ENCODE assay signal across 30 cellular contexts in the genomic region with DNA sequence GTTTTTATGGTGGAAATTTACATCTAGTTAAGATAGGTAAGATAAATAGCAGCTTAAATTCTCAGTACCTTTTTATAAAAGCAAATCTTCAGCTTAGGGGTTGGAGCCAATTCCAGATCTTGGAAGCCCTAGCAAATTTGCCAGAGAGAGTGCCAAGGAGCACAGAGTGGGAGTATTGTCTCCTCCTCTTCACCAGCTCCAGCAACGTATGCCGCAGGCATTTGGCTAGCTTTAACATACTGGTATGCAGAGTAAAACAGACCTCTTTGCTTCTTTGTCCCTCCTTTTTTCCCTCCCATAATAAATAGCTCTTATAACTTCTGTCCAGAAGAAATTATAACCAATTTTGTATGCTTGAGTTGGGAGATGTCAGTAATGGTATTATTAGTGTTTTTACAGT.
DNase-seq lines count a peak whose midpoint lies in the region; ATAC-seq, FAIRE-seq and TF ChIP-seq lines count a peak whose summit lies in the region.
"Had no signal": no experiment of that assay in that cellular context is flagged by ENCODE, and none has a peak within 500 bp of the region (broad histone marks: within the 10 kb centered on the region; RNA-seq: fewer than 3 reads in every experiment).

No MANE protein-coding gene starts in this region.

- H3K27ac ChIP-seq in C4-2B (peak overlapping the region; percentile 30; the same call in 1 of the 2 replicates), breast epithelium (peak overlapping the region; percentile 60 to 66)
- H3K27ac ChIP-seq: thoracic aorta, WERI-Rb-1 had no signal

- intact Hi-C loops in breast epithelium (cut with DNase I; ENCODE audit: low total_unique reads) (no loop called here), sciatic nerve (cut with DNase I) (no loop called here)

- DNase-seq in NCI-H69 (lab: John Stamatoyannopoulos, UW): peak; percentile 81
- DNase-seq in breast epithelium (ENCODE audit: low spot score in 2 of 2): peak; percentile 56 to 77
- DNase-seq in middle frontal gyrus (ENCODE audit: extremely low spot score, low spot score): peak; percentile 36
- no peak for DNase-seq in sciatic nerve (ENCODE audit: low spot score)
- no peak for DNase-seq in NCI-H2029 (lab: John Stamatoyannopoulos, UW)
- no peak for DNase-seq in RCC 7860 (ENCODE audit: low spot score)
- no peak for DNase-seq in GM10266 (ENCODE audit: extremely low spot score)
- DNase-seq: activated CD4-positive, alpha-beta T cell treated with anti-CD3 and anti-CD28 coated beads, Interleukin-2, amount 10 ng/mL, durations not matched to agents 7 days and 5 days; activated gamma-delta T cell treated with Interleukin-2 at 50 U/mL for 16 hours; activated naive CD8-positive, alpha-beta T cell treated with anti-CD3 and anti-CD28 coated beads, Interleukin-2, amount 10 ng/mL, durations not matched to agents 7 days and 5 days; activated T-cell treated with anti-CD3 and anti-CD28 coated beads, Interleukin-2, amount 50 U/mL, for 24 hours; AML-193; CD4-positive, alpha-beta memory T cell; H7; mucosa of descending colon; NCI-H2081; NCI-H345; NCI-H774; retina; small intestine; stimulated activated naive CD4-positive, alpha-beta T cell treated with Interleukin-2 at 50 U/mL for 16 hours; T1000; WERI-Rb-1 had no signal

- H3K36me3 ChIP-seq in breast epithelium: no peaks in the 10 kb centered on the region
- H3K36me3 ChIP-seq: thoracic aorta, WERI-Rb-1 had no signal

- H3K4me3 ChIP-seq in breast epithelium: peak overlapping the region in 1 of 3 donors; percentile 40
- H3K4me3 ChIP-seq: K562, lung, mucosa of descending colon, thoracic aorta had no signal

- TF ChIP-seq POLR2A in breast epithelium (IDR thresholded peaks at IDR 0.05): no peak

- TF ChIP-seq CTCF in C4-2B (conservative IDR thresholded peaks at IDR 0.05) (no peak), breast epithelium (IDR thresholded peaks at IDR 0.05) (no peak), GM10266 (IDR thresholded peaks at IDR 0.05; ENCODE audit: control insufficient read depth, insufficient read depth, low read depth, missing control alignments) (no peak)

- H3K4me1 ChIP-seq in breast epithelium: peaks cover 0 to 4% of the 10 kb centered on the region in 2 donors

- FAIRE-seq in RCC 7860 (lab: Jason Lieb, UNC): no peak
- FAIRE-seq: frontal cortex, GM18507, GM19239, K562, small intestine had no signal

- H3K9me3 ChIP-seq in breast epithelium: no peaks in the 10 kb centered on the region
- H3K9me3 ChIP-seq: mucosa of descending colon, thoracic aorta had no signal

- no peak for ATAC-seq in sciatic nerve
- ATAC-seq: K562, mucosa of descending colon had no signal

- no peaks in the 10 kb centered on the region for H3K27me3 ChIP-seq in breast epithelium

Comparison
In these comparisons a context has a peak if more than half of its experiments do, and no peak if none do; other contexts are left out.
1. DNase-seq: peak in NCI-H69 (single experiment), breast epithelium (2 of 2) and middle frontal gyrus (single experiment); none in sciatic nerve (single experiment), NCI-H2029 (single experiment), RCC 7860 (single experiment) and GM10266 (single experiment).